ENCODE assay signal across 8 cellular contexts in genomic region chr6:149963462-149964242, GRCh38. TPM values are rescaled to one million over a fixed set of nuclear protein-coding genes. Genes with fewer than 3 reads are reported as not detected.
DNase-seq lines count a peak whose midpoint lies in the region; ATAC-seq lines count a peak whose summit lies in the region.

A gene with protein sequence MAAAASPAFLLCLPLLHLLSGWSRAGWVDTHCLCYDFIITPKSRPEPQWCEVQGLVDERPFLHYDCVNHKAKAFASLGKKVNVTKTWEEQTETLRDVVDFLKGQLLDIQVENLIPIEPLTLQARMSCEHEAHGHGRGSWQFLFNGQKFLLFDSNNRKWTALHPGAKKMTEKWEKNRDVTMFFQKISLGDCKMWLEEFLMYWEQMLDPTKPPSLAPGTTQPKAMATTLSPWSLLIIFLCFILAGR (plus strand): TSS chr6:149963943. CDS start chr6:149964050, 107 bp downstream.

- H3K4me3 Mint-ChIP-seq in activated CD4-positive, alpha-beta memory T cell treated with anti-CD3 and anti-CD28 coated beads, Interleukin-2, amount 10 ng/mL, durations not matched to agents 7 days and 5 days = peak within 1 kb of the TSS; percentile 81
- peak within 1 kb of the TSS; percentile 86 to 92 for H3K4me3 Mint-ChIP-seq in effector memory CD8-positive, alpha-beta T cell

- ATAC-seq in HG03280 (IDR thresholded peaks at IDR 0.05; ENCODE audit: unreplicated experiment) = peak; percentile 76
- ATAC-seq in effector memory CD8-positive, alpha-beta T cell (replicated peaks) = peak; percentile 72
- ATAC-seq in GM19328 (IDR thresholded peaks at IDR 0.05; ENCODE audit: unreplicated experiment) = no peak

- WGBS in mesenchymal stem cell = under 1% methylated on average over 50 of the region's 57 CpGs

- H3K27me3 ChIP-seq in mesenchymal stem cell (ENCODE audit: control insufficient read depth in 1 of 2, insufficient read depth in 1 of 2, low read length in 2 of 2) = peaks cover 60 to 91% of the 10 kb centered on the region in 2 experiments

- no peak within 1 kb of the TSS for H4K91ac ChIP-seq in mesenchymal stem cell (ENCODE audit: low read length)

- H2AFZ ChIP-seq in mesenchymal stem cell (ENCODE audit: low read depth, low read length) = peak within 1 kb of the TSS; percentile 36

- no peak within 1 kb of the TSS for H2AK5ac ChIP-seq in mesenchymal stem cell (ENCODE audit: low read length, severe bottlenecking)

- no peak within 1 kb of the TSS for H3K27ac ChIP-seq in mesenchymal stem cell (ENCODE audit: low read length, poor library complexity, severe bottlenecking)

- H3K4me3 ChIP-seq in mesenchymal stem cell (ENCODE audit: insufficient read depth in 1 of 2, low read depth in 1 of 2, low read length in 2 of 2) = peak within 1 kb of the TSS; percentile 55 to 72

- H4K8ac ChIP-seq in mesenchymal stem cell (ENCODE audit: low read length) = peak within 1 kb of the TSS; percentile 61

- peak; percentile 96 for DNase-seq in GM03348 (ENCODE audit: low spot score)
- DNase-seq in NCI-H69 (lab: John Stamatoyannopoulos, UW) = peak; percentile 84
- DNase-seq in activated CD4-positive, alpha-beta memory T cell treated with anti-CD3 and anti-CD28 coated beads, Interleukin-2, amount 10 ng/mL, durations not matched to agents 7 days and 5 days = peak; percentile 87
- peak; percentile 56 to 58 (median 58) for DNase-seq in effector memory CD8-positive, alpha-beta T cell
- DNase-seq in mesenchymal stem cell = peak; percentile 86
- peak; percentile 54 for DNase-seq in stimulated activated CD8-positive, alpha-beta memory T cell treated with anti-CD3 and anti-CD28 coated beads, Interleukin-12 subunit alpha, Interleukin-12 subunit beta, amount 100 ng/mL, for 24 hours (ENCODE audit: extremely low read depth)

- peaks cover 26% of the 10 kb centered on the region for H3K4me1 Mint-ChIP-seq in activated CD4-positive, alpha-beta memory T cell treated with anti-CD3 and anti-CD28 coated beads, Interleukin-2, amount 10 ng/mL, durations not matched to agents 7 days and 5 days
- peaks cover 27 to 30% of the 10 kb centered on the region in 2 donors for H3K4me1 Mint-ChIP-seq in effector memory CD8-positive, alpha-beta T cell (ENCODE audit: low read depth in 2 of 2)

- peaks cover 77% of the 10 kb centered on the region for H3K27me3 Mint-ChIP-seq in activated CD4-positive, alpha-beta memory T cell treated with anti-CD3 and anti-CD28 coated beads, Interleukin-2, amount 10 ng/mL, durations not matched to agents 7 days and 5 days
- H3K27me3 Mint-ChIP-seq in effector memory CD8-positive, alpha-beta T cell = peaks cover 87 to 96% of the 10 kb centered on the region in 2 donors

- H2BK15ac ChIP-seq in mesenchymal stem cell (ENCODE audit: low read depth, poor library complexity, severe bottlenecking) = peak within 1 kb of the TSS; percentile 84

- no peaks in the 10 kb centered on the region for H3K9me3 ChIP-seq in mesenchymal stem cell (ENCODE audit: control insufficient read depth, low read length)

- H2BK5ac ChIP-seq in mesenchymal stem cell (ENCODE audit: low read depth, low read length, poor library complexity, severe bottlenecking) = no peak within 1 kb of the TSS

- peak within 1 kb of the TSS in 1 of 2 experiments; percentile 86 for H3K23ac ChIP-seq in mesenchymal stem cell (ENCODE audit: low read length in 2 of 2)

- peak within 1 kb of the TSS; percentile 64 for H3K27ac Mint-ChIP-seq in activated CD4-positive, alpha-beta memory T cell treated with anti-CD3 and anti-CD28 coated beads, Interleukin-2, amount 10 ng/mL, durations not matched to agents 7 days and 5 days
- H3K27ac Mint-ChIP-seq in effector memory CD8-positive, alpha-beta T cell = peak within 1 kb of the TSS; percentile 81

- peak within 1 kb of the TSS; percentile 52 to 74 for H2BK12ac ChIP-seq in mesenchymal stem cell (ENCODE audit: low read length in 2 of 2)

- CTCF ChIA-PET in activated CD4-positive, alpha-beta memory T cell treated with anti-CD3 and anti-CD28 coated beads, Interleukin-2, amount 10 ng/mL, durations not matched to agents 7 days and 5 days (lab: Charles Lee) = interaction anchor here (0.9 kb wide), 1 partner anchor 53 kb away, joined by 3 read pairs; no protein-coding TSS in a partner anchor

- no peak within 1 kb of the TSS for H3K18ac ChIP-seq in mesenchymal stem cell (ENCODE audit: low read depth in 1 of 2, low read length in 2 of 2)

- no peaks in the 10 kb centered on the region for H3K9me3 Mint-ChIP-seq in activated CD4-positive, alpha-beta memory T cell treated with anti-CD3 and anti-CD28 coated beads, Interleukin-2, amount 10 ng/mL, durations not matched to agents 7 days and 5 days
- no peaks in the 10 kb centered on the region for H3K9me3 Mint-ChIP-seq in effector memory CD8-positive, alpha-beta T cell

- H3K4me2 ChIP-seq in mesenchymal stem cell (ENCODE audit: low read length, poor library complexity, severe bottlenecking) = peak within 1 kb of the TSS; percentile 82

- H3K4me1 ChIP-seq in mesenchymal stem cell (ENCODE audit: control insufficient read depth, insufficient read depth, low read depth, low read length) = peaks cover 32% of the 10 kb centered on the region

- POLR2A ChIA-PET in activated CD4-positive, alpha-beta memory T cell treated with anti-CD3 and anti-CD28 coated beads, Interleukin-2, amount 10 ng/mL, durations not matched to agents 7 days and 5 days (lab: Charles Lee) = interaction anchor here (1.0 kb wide), 1 partner anchor 9 kb away, joined by 3 read pairs; no protein-coding TSS in a partner anchor

- no peaks in the 10 kb centered on the region for H3K79me1 ChIP-seq in mesenchymal stem cell (replicated peaks; ENCODE audit: low read length, poor library complexity, severe bottlenecking)

- H3K36me3 ChIP-seq in mesenchymal stem cell (ENCODE audit: control insufficient read depth in 1 of 2, insufficient read depth in 2 of 2, low read depth in 1 of 2, low read length in 2 of 2) = no peaks in the 10 kb centered on the region

- H3K9ac ChIP-seq in mesenchymal stem cell (ENCODE audit: low read length) = peak within 1 kb of the TSS; percentile 70

- H3K36me3 Mint-ChIP-seq in activated CD4-positive, alpha-beta memory T cell treated with anti-CD3 and anti-CD28 coated beads, Interleukin-2, amount 10 ng/mL, durations not matched to agents 7 days and 5 days (ENCODE audit: low read depth) = peaks cover 7% of the 10 kb centered on the region
- H3K36me3 Mint-ChIP-seq in effector memory CD8-positive, alpha-beta T cell (ENCODE audit: insufficient read depth) = peaks cover 13% of the 10 kb centered on the region

- peak within 1 kb of the TSS in 1 of 2 experiments; percentile 93 for H3K14ac ChIP-seq in mesenchymal stem cell (ENCODE audit: low read length in 2 of 2)

- no peak within 1 kb of the TSS for H3K4ac ChIP-seq in mesenchymal stem cell (ENCODE audit: low read depth in 1 of 2, low read length in 2 of 2)

- H2BK120ac ChIP-seq in mesenchymal stem cell (ENCODE audit: low read depth, low read length) = no peak within 1 kb of the TSS

RNA-seq across cellular contexts. Expression of the gene that starts here (rescaled TPM):
- 1 to 10 TPM; 2.1 to 2.3 TPM for total RNA-seq in activated CD4-positive, alpha-beta memory T cell treated with anti-CD3 and anti-CD28 coated beads, Interleukin-2, amount 10 ng/mL, durations not matched to agents 7 days and 5 days
- polyA plus RNA-seq in mesenchymal stem cell (2013, experiment 1 of 2) = 6.5 TPM
- 6.7 TPM for polyA plus RNA-seq in mesenchymal stem cell (2013, experiment 2 of 2)
